Comparison of ENCODE assay signal across 12 cellular contexts in the genomic region with DNA sequence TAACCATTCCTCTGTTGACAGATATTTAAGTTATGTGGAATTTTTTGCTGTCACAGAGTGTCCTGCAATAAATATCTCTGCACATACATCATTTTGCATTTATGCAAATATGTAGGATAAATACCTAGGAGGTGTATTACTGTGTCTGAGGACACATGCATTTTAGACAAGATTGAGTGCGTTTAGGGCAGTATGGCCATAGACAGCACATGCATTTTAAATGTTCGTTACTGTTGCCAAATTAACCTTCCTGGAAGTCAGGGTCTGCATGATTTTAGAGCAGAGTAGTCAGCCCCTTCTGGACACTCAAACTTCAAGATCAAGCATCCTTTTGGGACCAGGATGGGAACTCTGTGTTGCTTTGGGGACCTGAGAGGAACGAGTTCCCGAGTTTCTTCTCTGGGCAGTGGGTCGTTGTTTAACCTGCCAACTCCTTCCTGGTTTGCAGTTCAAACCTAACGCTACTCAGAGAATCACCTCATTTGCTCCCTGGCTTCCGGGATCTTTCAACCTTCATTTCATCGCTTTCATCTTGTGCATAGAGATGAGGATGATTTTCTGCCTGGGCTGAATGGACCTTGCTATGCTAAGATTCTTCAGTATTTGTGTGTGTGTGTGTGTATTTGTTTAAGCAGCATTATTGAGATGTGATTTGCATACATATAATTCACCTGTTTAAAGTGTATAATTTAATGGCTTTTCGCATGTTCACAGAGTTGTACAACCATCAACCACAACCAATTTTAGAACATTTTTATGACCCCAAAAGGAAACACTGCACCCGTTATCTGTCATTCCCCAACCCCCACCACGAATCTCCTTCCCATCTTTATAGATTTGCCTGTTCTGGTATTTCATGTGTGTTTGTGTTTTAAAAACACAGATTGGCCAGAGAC. TPM values are rescaled to one million over a fixed set of nuclear protein-coding genes. Genes with fewer than 3 reads are reported as not detected.
DNase-seq lines count a peak whose midpoint lies in the region; ATAC-seq and TF ChIP-seq lines count a peak whose summit lies in the region.
"Had no signal": no experiment of that assay in that cellular context is flagged by ENCODE, and none has a peak within 500 bp of the region (broad histone marks: within the 10 kb centered on the region; RNA-seq: fewer than 3 reads in every experiment).

No MANE protein-coding gene starts in this region.

- H3K36me3 ChIP-seq in HEK293 (ENCODE audit: control insufficient read depth in 2 of 2, insufficient read depth in 1 of 2, low read length in 2 of 2), result no peaks in the 10 kb centered on the region; a peak in 1 of 3 replicates
- no peaks in the 10 kb centered on the region for H3K36me3 ChIP-seq in naive thymus-derived CD4-positive, alpha-beta T cell (ENCODE audit: control insufficient read depth in 2 of 3, insufficient read depth in 3 of 3, low read length in 3 of 3)
- H3K36me3 ChIP-seq: gastroesophageal sphincter, tibial artery had no signal

- intact Hi-C loops in naive thymus-derived CD4-positive, alpha-beta T cell (cut with micrococcal nuclease), result loop anchor here in 1 of 2 donors (1.0 kb wide), 2 partner anchors 9 to 14 kb away; partner anchors contain the start of gene BCAS4

- CTCF ChIA-PET in HEK293 (lab: Yijun Ruan, JAX), result interaction anchor here (0.6 to 1.5 kb wide), 2 partner anchors 10 to 351 kb away, joined by 3 to 5 read pairs; partner anchors contain the start of gene BCAS4
- CTCF ChIA-PET in activated CD4-positive, alpha-beta memory T cell treated with anti-CD3 and anti-CD28 coated beads, Interleukin-2, amount 10 ng/mL, durations not matched to agents 7 days and 5 days (lab: Charles Lee), result interaction anchor here (0.5 to 1.7 kb wide), 4 partner anchors 10 to 125 kb away, joined by 3 to 16 read pairs (median 6); partner anchors contain the start of gene BCAS4
- CTCF ChIA-PET in naive thymus-derived CD4-positive, alpha-beta T cell (lab: Charles Lee), result interaction anchor here (1.1 to 1.3 kb wide), 2 partner anchors 10 kb away, joined by 4 to 8 read pairs; partner anchors contain the start of gene BCAS4

- H3K36me3 Mint-ChIP-seq in activated CD4-positive, alpha-beta memory T cell treated with anti-CD3 and anti-CD28 coated beads, Interleukin-2, amount 10 ng/mL, durations not matched to agents 7 days and 5 days (ENCODE audit: low read depth), result no peaks in the 10 kb centered on the region
- peaks cover 0 to 11% (median 0%) of the 10 kb centered on the region in 5 donors for H3K36me3 Mint-ChIP-seq in naive thymus-derived CD4-positive, alpha-beta T cell

- no peaks in the 10 kb centered on the region for H3K9me3 ChIP-seq in HEK293 (ENCODE audit: control insufficient read depth, insufficient read depth, low read depth, low read length)
- no peaks in the 10 kb centered on the region for H3K9me3 ChIP-seq in naive thymus-derived CD4-positive, alpha-beta T cell (ENCODE audit: control insufficient read depth in 2 of 3, low read length in 3 of 3)
- H3K9me3 ChIP-seq: gastroesophageal sphincter, tibial artery had no signal

- no peak overlapping the region for H3K4me3 ChIP-seq in HEK293 (ENCODE audit: low read depth, low read length)
- peak overlapping the region; percentile 17 for H3K4me3 ChIP-seq in naive thymus-derived CD4-positive, alpha-beta T cell (ENCODE audit: low read length)
- H3K4me3 ChIP-seq: gastroesophageal sphincter, tibial artery had no signal

- H3K4me1 ChIP-seq in HEK293 (ENCODE audit: control insufficient read depth, insufficient read depth, low read length), result peaks cover 3% of the 10 kb centered on the region; the same call in 1 of the 2 replicates
- peaks cover 15 to 16% of the 10 kb centered on the region in 2 donors for H3K4me1 ChIP-seq in naive thymus-derived CD4-positive, alpha-beta T cell (ENCODE audit: control insufficient read depth in 2 of 2, insufficient read depth in 2 of 2, low read length in 2 of 2)
- H3K4me1 ChIP-seq: gastroesophageal sphincter, tibial artery had no signal

- H3K4me3 Mint-ChIP-seq in activated CD4-positive, alpha-beta memory T cell treated with anti-CD3 and anti-CD28 coated beads, Interleukin-2, amount 10 ng/mL, durations not matched to agents 7 days and 5 days, result no peak overlapping the region
- H3K4me3 Mint-ChIP-seq in naive thymus-derived CD4-positive, alpha-beta T cell, result peak overlapping the region; percentile 38 to 83 (median 66)

- H3K27ac Mint-ChIP-seq in activated CD4-positive, alpha-beta memory T cell treated with anti-CD3 and anti-CD28 coated beads, Interleukin-2, amount 10 ng/mL, durations not matched to agents 7 days and 5 days, result peak overlapping the region; percentile 28
- peak overlapping the region; percentile 84 to 96 (median 91) for H3K27ac Mint-ChIP-seq in naive thymus-derived CD4-positive, alpha-beta T cell

- peak; percentile 84 for ATAC-seq in naive thymus-derived CD4-positive, alpha-beta T cell
- ATAC-seq: gastroesophageal sphincter had no signal

- H3K27me3 ChIP-seq in naive thymus-derived CD4-positive, alpha-beta T cell (ENCODE audit: control insufficient read depth in 2 of 2, insufficient read depth in 2 of 2, low read length in 2 of 2), result no peaks in the 10 kb centered on the region
- H3K27me3 ChIP-seq: gastroesophageal sphincter, tibial artery had no signal

- in situ Hi-C loops in GM13976 (cut with MboI; ENCODE audit: low sequenced_read_pairs, unreplicated experiment), result no loop called here

- H3K9me3 Mint-ChIP-seq in activated CD4-positive, alpha-beta memory T cell treated with anti-CD3 and anti-CD28 coated beads, Interleukin-2, amount 10 ng/mL, durations not matched to agents 7 days and 5 days, result no peaks in the 10 kb centered on the region
- no peaks in the 10 kb centered on the region for H3K9me3 Mint-ChIP-seq in naive thymus-derived CD4-positive, alpha-beta T cell

- DNase-seq in GM13976 (ENCODE audit: low spot score) (peak; percentile 57), OCI-M1 (lab: John Stamatoyannopoulos, UW) (no peak), globus pallidus (ENCODE audit: low spot score) (no peak)
- DNase-seq in activated CD4-positive, alpha-beta memory T cell treated with anti-CD3 and anti-CD28 coated beads, Interleukin-2, amount 10 ng/mL, durations not matched to agents 7 days and 5 days, result no peak
- peak in 7 of 9 donors; percentile 47 to 67 (median 56) for DNase-seq in naive thymus-derived CD4-positive, alpha-beta T cell
- no peak for DNase-seq in stimulated activated CD4-positive, alpha-beta T cell treated with anti-CD3 and anti-CD28 coated beads, Interleukin-4, amount 100 ng/mL, for 1 hour
- DNase-seq: MM.1S; NCI-H524 treated with DMSO at 0.1 percent for 48 hours; stimulated activated CD4-positive, alpha-beta T cell treated with anti-CD3 and anti-CD28 coated beads, Interleukin-4, amount 100 ng/mL, for 24 hours; tibial artery had no signal

- POLR2A ChIA-PET in HEK293 (lab: Yijun Ruan, JAX), result no interaction called here
- POLR2A ChIA-PET in activated CD4-positive, alpha-beta memory T cell treated with anti-CD3 and anti-CD28 coated beads, Interleukin-2, amount 10 ng/mL, durations not matched to agents 7 days and 5 days (lab: Charles Lee), result interaction anchor here (1.3 kb wide), 1 partner anchor 10 kb away, joined by 4 read pairs; the partner anchor contains the start of gene BCAS4
- POLR2A ChIA-PET in naive thymus-derived CD4-positive, alpha-beta T cell (lab: Charles Lee), result interaction anchor here (1.2 to 4.0 kb wide), 3 partner anchors 10 to 13 kb away, joined by 4 to 13 read pairs (median 9); partner anchors contain the start of gene BCAS4

- H3K27ac ChIP-seq in HEK293 (ENCODE audit: extremely low read depth, low read depth, low read length), result no peak overlapping the region
- H3K27ac ChIP-seq in naive thymus-derived CD4-positive, alpha-beta T cell (ENCODE audit: low read depth, low read length), result peak overlapping the region; percentile 64
- H3K27ac ChIP-seq: gastroesophageal sphincter, tibial artery had no signal

- no peaks in the 10 kb centered on the region for H3K27me3 Mint-ChIP-seq in activated CD4-positive, alpha-beta memory T cell treated with anti-CD3 and anti-CD28 coated beads, Interleukin-2, amount 10 ng/mL, durations not matched to agents 7 days and 5 days
- no peaks in the 10 kb centered on the region for H3K27me3 Mint-ChIP-seq in naive thymus-derived CD4-positive, alpha-beta T cell

- H3K4me1 Mint-ChIP-seq in activated CD4-positive, alpha-beta memory T cell treated with anti-CD3 and anti-CD28 coated beads, Interleukin-2, amount 10 ng/mL, durations not matched to agents 7 days and 5 days, result peaks cover 16% of the 10 kb centered on the region
- peaks cover 14 to 47% (median 43%) of the 10 kb centered on the region in 7 donors for H3K4me1 Mint-ChIP-seq in naive thymus-derived CD4-positive, alpha-beta T cell

- TF ChIP-seq CTCF in GM13976 (IDR thresholded peaks at IDR 0.05; ENCODE audit: borderline replicate concordance, control extremely low read depth, extremely low read depth, insufficient read depth, missing control alignments), result no peak
- no peak for TF ChIP-seq CTCF in HEK293 (tag by site-specific recombination; IDR thresholded peaks at IDR 0.05)

TF ChIP-seq in HEK293, 187 proteins besides CTCF, POLR2A, EP300 and RAD21 (continues in another document):
- no peak for TF ChIP-seq ZNF473 (tag by site-specific recombination; IDR thresholded peaks at IDR 0.05)
- TF ChIP-seq ZBTB17 (tag by site-specific recombination; IDR thresholded peaks at IDR 0.05), result peak; percentile 56
- no peak for TF ChIP-seq ZNF132 (tag by site-specific recombination; IDR thresholded peaks at IDR 0.05; ENCODE audit: borderline replicate concordance)
- no peak for TF ChIP-seq SP3 (tag by site-specific recombination; IDR thresholded peaks at IDR 0.05)
- TF ChIP-seq HIC1 (tag by site-specific recombination; IDR thresholded peaks at IDR 0.05), result no peak
- TF ChIP-seq YY2 (tag by site-specific recombination; IDR thresholded peaks at IDR 0.05), result no peak

RNA-seq across cellular contexts. Expression of gene BCAS4, which starts 9.8 kb away (rescaled TPM):
- total RNA-seq in activated CD4-positive, alpha-beta memory T cell treated with anti-CD3 and anti-CD28 coated beads, Interleukin-2, amount 10 ng/mL, durations not matched to agents 7 days and 5 days, result 1 to 10 TPM; 6.3 to 6.6 TPM
- 10 to 100 TPM in 4 of 5 experiments, 1 to 10 TPM in 1; 5.5 to 54.0 (median 45.0) TPM for total RNA-seq in naive thymus-derived CD4-positive, alpha-beta T cell
- polyA plus RNA-seq in naive thymus-derived CD4-positive, alpha-beta T cell, result 10 to 100 TPM; 23.3 to 24.1 TPM

Comparison
In these comparisons a context has a peak if more than half of its experiments do, and no peak if none do; other contexts are left out.
1. DNase-seq: peak in GM13976 (single experiment) and naive thymus-derived CD4-positive, alpha-beta T cell (7 of 9); none in activated CD4-positive, alpha-beta memory T cell treated with anti-CD3 and anti-CD28 coated beads, Interleukin-2, amount 10 ng/mL, durations not matched to agents 7 days and 5 days (single experiment), stimulated activated CD4-positive, alpha-beta T cell treated with anti-CD3 and anti-CD28 coated beads, Interleukin-4, amount 100 ng/mL, for 1 hour (single experiment), OCI-M1 (single experiment) and globus pallidus (single experiment).